36 cellular contexts compared by ENCODE assay signal in genomic region chrX:138463476-138463875, GRCh38.
"Had no signal": no experiment of that assay in that cellular context is flagged by ENCODE, and none has a peak within 500 bp of the region (broad histone marks: within the 10 kb centered on the region; RNA-seq: fewer than 3 reads in every experiment).

No MANE protein-coding gene starts in this region.

- H3K4me3 ChIP-seq: ascending aorta, cardiac muscle cell had no signal

- H3K27ac ChIP-seq: ascending aorta, cardiac muscle cell, VCaP had no signal

- ATAC-seq: activated CD4-positive, alpha-beta T cell treated with anti-CD3 and anti-CD28 coated beads for 36 hours; activated CD8-positive, alpha-beta memory T cell treated with anti-CD3 and anti-CD28 coated beads, Interleukin-2, amount 10 ng/mL, durations not matched to agents 7 days and 5 days; activated CD8-positive, alpha-beta T cell treated with anti-CD3 and anti-CD28 coated beads, Interleukin-2, amount 10 ng/mL, durations not matched to agents 7 days and 5 days; activated naive CD8-positive, alpha-beta T cell treated with anti-CD3 and anti-CD28 coated beads, Interleukin-2, amount 50 U/mL, for 24 hours had no signal

- H3K36me3 ChIP-seq: ascending aorta, cardiac muscle cell had no signal

- H3K9me3 ChIP-seq: ascending aorta had no signal

- H3K4me1 Mint-ChIP-seq: activated B cell treated with CpG ODN at 0.5 μM for 24 hours; activated CD4-positive, alpha-beta memory T cell treated with anti-CD3 and anti-CD28 coated beads, Interleukin-2, amount 10 ng/mL, durations not matched to agents 7 days and 5 days; activated CD4-positive, alpha-beta T cell treated with anti-CD3 and anti-CD28 coated beads for 36 hours; activated CD4-positive, alpha-beta T cell treated with anti-CD3 and anti-CD28 coated beads, Interleukin-2, amount 10 ng/mL, durations not matched to agents 7 days and 5 days; activated CD8-positive, alpha-beta memory T cell treated with anti-CD3 and anti-CD28 coated beads, Interleukin-2, amount 10 ng/mL, durations not matched to agents 7 days and 5 days; activated naive CD4-positive, alpha-beta T cell treated with anti-CD3 and anti-CD28 coated beads, Interleukin-2, amount 10 ng/mL, durations not matched to agents 7 days and 5 days; activated naive CD4-positive, alpha-beta T cell treated with anti-CD3 and anti-CD28 coated beads, Interleukin-2, amount 50 U/mL, for 24 hours; activated naive CD8-positive, alpha-beta T cell treated with anti-CD3 and anti-CD28 coated beads, Interleukin-2, amount 10 ng/mL, durations not matched to agents 7 days and 5 days; activated naive CD8-positive, alpha-beta T cell treated with anti-CD3 and anti-CD28 coated beads, Interleukin-2, amount 50 U/mL, for 24 hours; brain; central memory CD8-positive, alpha-beta T cell had no signal

- H3K4me3 Mint-ChIP-seq: activated B cell treated with CpG ODN at 0.5 μM for 24 hours; activated CD4-positive, alpha-beta memory T cell treated with anti-CD3 and anti-CD28 coated beads, Interleukin-2, amount 10 ng/mL, durations not matched to agents 7 days and 5 days; activated CD4-positive, alpha-beta T cell treated with anti-CD3 and anti-CD28 coated beads for 36 hours; activated CD4-positive, alpha-beta T cell treated with anti-CD3 and anti-CD28 coated beads, Interleukin-2, amount 10 ng/mL, durations not matched to agents 7 days and 5 days; activated CD8-positive, alpha-beta memory T cell treated with anti-CD3 and anti-CD28 coated beads, Interleukin-2, amount 10 ng/mL, durations not matched to agents 7 days and 5 days; activated CD8-positive, alpha-beta T cell treated with anti-CD3 and anti-CD28 coated beads, Interleukin-2, amount 10 ng/mL, durations not matched to agents 7 days and 5 days; activated naive CD4-positive, alpha-beta T cell treated with anti-CD3 and anti-CD28 coated beads, Interleukin-2, amount 10 ng/mL, durations not matched to agents 7 days and 5 days; activated naive CD4-positive, alpha-beta T cell treated with anti-CD3 and anti-CD28 coated beads, Interleukin-2, amount 50 U/mL, for 24 hours; activated naive CD8-positive, alpha-beta T cell; activated naive CD8-positive, alpha-beta T cell treated with anti-CD3 and anti-CD28 coated beads, Interleukin-2, amount 10 ng/mL, durations not matched to agents 7 days and 5 days; activated naive CD8-positive, alpha-beta T cell treated with anti-CD3 and anti-CD28 coated beads, Interleukin-2, amount 50 U/mL, for 24 hours; activated T-cell treated with anti-CD3 and anti-CD28 coated beads, Interleukin-2, amount 50 U/mL, for 24 hours; brain; central memory CD8-positive, alpha-beta T cell; T-helper 1 cell treated with Interleukin-12 subunit alpha and Interleukin-12 subunit beta and Interleukin-4 antibody, amounts not matched to agents 30 μg/mL and 1 μg/mL, for 36 hours; T-helper 2 cell treated with Interferon-gamma antibody and Interleukin-4, amounts not matched to agents 5 μg/mL and 100 μg/mL, for 36 hours had no signal

- H3K27ac Mint-ChIP-seq: activated B cell treated with CpG ODN at 0.5 μM for 24 hours; activated CD4-positive, alpha-beta memory T cell treated with anti-CD3 and anti-CD28 coated beads, Interleukin-2, amount 10 ng/mL, durations not matched to agents 7 days and 5 days; activated CD4-positive, alpha-beta T cell treated with anti-CD3 and anti-CD28 coated beads for 36 hours; activated CD4-positive, alpha-beta T cell treated with anti-CD3 and anti-CD28 coated beads, Interleukin-2, amount 10 ng/mL, durations not matched to agents 7 days and 5 days; activated CD8-positive, alpha-beta memory T cell treated with anti-CD3 and anti-CD28 coated beads, Interleukin-2, amount 10 ng/mL, durations not matched to agents 7 days and 5 days; activated CD8-positive, alpha-beta T cell treated with anti-CD3 and anti-CD28 coated beads, Interleukin-2, amount 10 ng/mL, durations not matched to agents 7 days and 5 days; activated naive CD4-positive, alpha-beta T cell treated with anti-CD3 and anti-CD28 coated beads, Interleukin-2, amount 10 ng/mL, durations not matched to agents 7 days and 5 days; activated naive CD4-positive, alpha-beta T cell treated with anti-CD3 and anti-CD28 coated beads, Interleukin-2, amount 50 U/mL, for 24 hours; activated naive CD8-positive, alpha-beta T cell; activated naive CD8-positive, alpha-beta T cell treated with anti-CD3 and anti-CD28 coated beads, Interleukin-2, amount 10 ng/mL, durations not matched to agents 7 days and 5 days; activated naive CD8-positive, alpha-beta T cell treated with anti-CD3 and anti-CD28 coated beads, Interleukin-2, amount 50 U/mL, for 24 hours; activated T-cell treated with anti-CD3 and anti-CD28 coated beads, Interleukin-2, amount 50 U/mL, for 24 hours; activated T-helper 2 cell treated with anti-CD3 and anti-CD28 coated beads, Interferon-gamma antibody, Interleukin-2, Interleukin-4, amounts not matched to agents 10 μg/mL and 5 μg/mL and 100 μg/mL, durations not matched to agents 14 hours and 24 hours and 36 hours; brain; T-helper 1 cell treated with Interleukin-12 subunit alpha and Interleukin-12 subunit beta and Interleukin-4 antibody, amounts not matched to agents 30 μg/mL and 1 μg/mL, for 36 hours; T-helper 2 cell treated with Interferon-gamma antibody and Interleukin-4, amounts not matched to agents 5 μg/mL and 100 μg/mL, for 36 hours had no signal

- H3K27me3 ChIP-seq: ascending aorta, cardiac muscle cell had no signal

- H3K4me1 ChIP-seq: ascending aorta had no signal

- H3K36me3 Mint-ChIP-seq: activated CD8-positive, alpha-beta memory T cell treated with anti-CD3 and anti-CD28 coated beads, Interleukin-2, amount 10 ng/mL, durations not matched to agents 7 days and 5 days; activated naive CD4-positive, alpha-beta T cell treated with anti-CD3 and anti-CD28 coated beads, Interleukin-2, amount 10 ng/mL, durations not matched to agents 7 days and 5 days; activated naive CD4-positive, alpha-beta T cell treated with anti-CD3 and anti-CD28 coated beads, Interleukin-2, amount 50 U/mL, for 24 hours; activated naive CD8-positive, alpha-beta T cell; activated naive CD8-positive, alpha-beta T cell treated with anti-CD3 and anti-CD28 coated beads, Interleukin-2, amount 10 ng/mL, durations not matched to agents 7 days and 5 days; brain had no signal

- DNase-seq: activated B cell treated with CpG ODN at 0.5 μM for 24 hours; activated CD4-positive, alpha-beta memory T cell treated with anti-CD3 and anti-CD28 coated beads, Interleukin-2, amount 10 ng/mL, durations not matched to agents 7 days and 5 days; activated CD4-positive, alpha-beta T cell treated with anti-CD3 and anti-CD28 coated beads for 36 hours; activated CD4-positive, alpha-beta T cell treated with anti-CD3 and anti-CD28 coated beads for 48 hours; activated CD4-positive, alpha-beta T cell treated with anti-CD3 and anti-CD28 coated beads, Interleukin-2, amount 10 ng/mL, durations not matched to agents 7 days and 5 days; activated CD4-positive, alpha-beta T cell treated with anti-CD3 and anti-CD28 coated beads, Interleukin-2, amount 50 U/mL, for 48 hours; activated CD4-positive, CD25-positive, alpha-beta regulatory T cell treated with anti-CD3 and anti-CD28 coated beads, Interleukin-2, amount 50 U/mL, for 72 hours; activated CD8-positive, alpha-beta memory T cell treated with anti-CD3 and anti-CD28 coated beads for 24 hours; activated CD8-positive, alpha-beta memory T cell treated with anti-CD3 and anti-CD28 coated beads, Interleukin-2, amount 10 ng/mL, durations not matched to agents 7 days and 5 days; activated CD8-positive, alpha-beta memory T cell treated with anti-CD3 and anti-CD28 coated beads, Interleukin-2, amount 50 U/mL, for 48 hours; activated CD8-positive, alpha-beta T cell treated with anti-CD3 and anti-CD28 coated beads, Interleukin-2, amount 10 ng/mL, durations not matched to agents 7 days and 5 days; activated effector memory CD4-positive, alpha-beta T cell treated with Interleukin-2 at 50 U/mL for 16 hours; activated gamma-delta T cell; activated naive CD4-positive, alpha-beta T cell treated with anti-CD3 and anti-CD28 coated beads, Interleukin-2, amount 10 ng/mL, durations not matched to agents 7 days and 5 days; activated naive CD4-positive, alpha-beta T cell treated with Interleukin-2 at 50 U/mL for 16 hours; activated naive CD8-positive, alpha-beta T cell treated with anti-CD3 and anti-CD28 coated beads, Interleukin-2, amount 10 ng/mL, durations not matched to agents 7 days and 5 days; activated naive CD8-positive, alpha-beta T cell treated with anti-CD3 and anti-CD28 coated beads, Interleukin-2, amount 50 U/mL, for 24 hours; activated T-cell treated with anti-CD3 and anti-CD28 coated beads, Interleukin-2, amount 50 U/mL, for 24 hours; activated T-cell treated with anti-CD3 and anti-CD28 coated beads, Interleukin-2, amount 50 U/mL, for 48 hours; amygdala; anterior cingulate cortex; caudate nucleus; cerebellar nuclear complex; T-helper 1 cell; T-helper 2 cell; T-helper 9 cell had no signal

- H3K27me3 Mint-ChIP-seq: activated B cell treated with CpG ODN at 0.5 μM for 24 hours; activated CD4-positive, alpha-beta memory T cell treated with anti-CD3 and anti-CD28 coated beads, Interleukin-2, amount 10 ng/mL, durations not matched to agents 7 days and 5 days; activated CD4-positive, alpha-beta T cell treated with anti-CD3 and anti-CD28 coated beads for 36 hours; activated CD4-positive, alpha-beta T cell treated with anti-CD3 and anti-CD28 coated beads, Interleukin-2, amount 10 ng/mL, durations not matched to agents 7 days and 5 days; activated CD8-positive, alpha-beta memory T cell treated with anti-CD3 and anti-CD28 coated beads, Interleukin-2, amount 10 ng/mL, durations not matched to agents 7 days and 5 days; activated naive CD4-positive, alpha-beta T cell treated with anti-CD3 and anti-CD28 coated beads, Interleukin-2, amount 10 ng/mL, durations not matched to agents 7 days and 5 days; activated naive CD4-positive, alpha-beta T cell treated with anti-CD3 and anti-CD28 coated beads, Interleukin-2, amount 50 U/mL, for 24 hours; activated naive CD8-positive, alpha-beta T cell; activated naive CD8-positive, alpha-beta T cell treated with anti-CD3 and anti-CD28 coated beads, Interleukin-2, amount 10 ng/mL, durations not matched to agents 7 days and 5 days; activated naive CD8-positive, alpha-beta T cell treated with anti-CD3 and anti-CD28 coated beads, Interleukin-2, amount 50 U/mL, for 24 hours; brain; central memory CD8-positive, alpha-beta T cell had no signal

- H3K9me3 Mint-ChIP-seq: activated CD4-positive, alpha-beta T cell treated with anti-CD3 and anti-CD28 coated beads, Interleukin-2, amount 10 ng/mL, durations not matched to agents 7 days and 5 days; activated naive CD4-positive, alpha-beta T cell treated with anti-CD3 and anti-CD28 coated beads, Interleukin-2, amount 10 ng/mL, durations not matched to agents 7 days and 5 days; activated naive CD4-positive, alpha-beta T cell treated with anti-CD3 and anti-CD28 coated beads, Interleukin-2, amount 50 U/mL, for 24 hours; activated naive CD8-positive, alpha-beta T cell treated with anti-CD3 and anti-CD28 coated beads, Interleukin-2, amount 10 ng/mL, durations not matched to agents 7 days and 5 days; activated T-cell treated with anti-CD3 and anti-CD28 coated beads, Interleukin-2, amount 50 U/mL, for 24 hours; central memory CD8-positive, alpha-beta T cell had no signal
